In genomic region chr16:68493412-68494070, GRCh38 we compare ENCODE assay signal across 32 cellular contexts. TPM values are rescaled to one million over a fixed set of nuclear protein-coding genes. Genes with fewer than 3 reads are reported as not detected.
"Had no signal": no experiment of that assay in that cellular context is flagged by ENCODE, and none has a peak within 500 bp of the region (broad histone marks: within the 10 kb centered on the region; RNA-seq: fewer than 3 reads in every experiment).

No MANE protein-coding gene starts in this region.

- H3K27ac ChIP-seq: coronary artery, dorsolateral prefrontal cortex, heart left ventricle, upper lobe of left lung, VCaP had no signal

- H3K27me3 Mint-ChIP-seq: activated CD4-positive, alpha-beta memory T cell treated with anti-CD3 and anti-CD28 coated beads for 36 hours; naive B cell; stimulated activated naive CD8-positive, alpha-beta T cell treated with anti-CD3 and anti-CD28 coated beads, Interleukin-15, Interleukin-2, amounts not matched to agents 100 ng/mL and 50 ng/mL, for 24 hours had no signal

- H3K4me1 Mint-ChIP-seq: activated naive CD4-positive, alpha-beta T cell treated with anti-CD3 and anti-CD28 coated beads, Interleukin-2, amount 10 ng/mL, durations not matched to agents 7 days and 5 days; activated naive CD8-positive, alpha-beta T cell treated with anti-CD3 and anti-CD28 coated beads, Interleukin-2, amount 10 ng/mL, durations not matched to agents 7 days and 5 days; immature natural killer cell had no signal

- H3K4me3 Mint-ChIP-seq: activated CD4-positive, alpha-beta memory T cell treated with anti-CD3 and anti-CD28 coated beads for 36 hours; activated naive CD4-positive, alpha-beta T cell treated with anti-CD3 and anti-CD28 coated beads, Interleukin-2, amount 10 ng/mL, durations not matched to agents 7 days and 5 days; activated naive CD8-positive, alpha-beta T cell treated with anti-CD3 and anti-CD28 coated beads, Interleukin-2, amount 10 ng/mL, durations not matched to agents 7 days and 5 days; activated T-helper 1 cell treated with anti-CD3 and anti-CD28 coated beads, Interleukin-12 subunit alpha, Interleukin-12 subunit beta, Interleukin-2, Interleukin-4 antibody, amounts not matched to agents 30 ng/mL and 10 ng/mL and 1 ng/mL, durations not matched to agents 14 hours and 24 hours and 36 hours; effector memory CD8-positive, alpha-beta T cell; immature natural killer cell; nephron progenitor cell; stimulated activated effector memory CD8-positive, alpha-beta T cell treated with anti-CD3 and anti-CD28 coated beads, Interleukin-12 subunit alpha, Interleukin-12 subunit beta, amount 100 ng/mL, for 72 hours; stimulated activated naive CD8-positive, alpha-beta T cell treated with anti-CD3 and anti-CD28 coated beads, Interleukin-15, Interleukin-2, amounts not matched to agents 100 ng/mL and 50 ng/mL, for 24 hours; T-helper 1 cell treated with Interleukin-12 subunit alpha and Interleukin-12 subunit beta and Interleukin-4 antibody, amounts not matched to agents 30 μg/mL and 1 μg/mL, for 36 hours had no signal

- H3K9me3 Mint-ChIP-seq: activated CD4-positive, alpha-beta memory T cell treated with anti-CD3 and anti-CD28 coated beads for 36 hours; activated naive CD4-positive, alpha-beta T cell treated with anti-CD3 and anti-CD28 coated beads, Interleukin-2, amount 10 ng/mL, durations not matched to agents 7 days and 5 days; activated naive CD8-positive, alpha-beta T cell treated with anti-CD3 and anti-CD28 coated beads, Interleukin-2, amount 10 ng/mL, durations not matched to agents 7 days and 5 days; activated T-helper 1 cell treated with anti-CD3 and anti-CD28 coated beads, Interleukin-12 subunit alpha, Interleukin-12 subunit beta, Interleukin-2, Interleukin-4 antibody, amounts not matched to agents 30 ng/mL and 10 ng/mL and 1 ng/mL, durations not matched to agents 14 hours and 24 hours and 36 hours; effector memory CD8-positive, alpha-beta T cell; immature natural killer cell; stimulated activated effector memory CD8-positive, alpha-beta T cell treated with anti-CD3 and anti-CD28 coated beads, Interleukin-12 subunit alpha, Interleukin-12 subunit beta, amount 100 ng/mL, for 72 hours; stimulated activated naive CD8-positive, alpha-beta T cell treated with anti-CD3 and anti-CD28 coated beads, Interleukin-15, Interleukin-2, amounts not matched to agents 100 ng/mL and 50 ng/mL, for 24 hours; T-helper 1 cell treated with Interleukin-12 subunit alpha and Interleukin-12 subunit beta and Interleukin-4 antibody, amounts not matched to agents 30 μg/mL and 1 μg/mL, for 36 hours had no signal

- H3K4me3 ChIP-seq: coronary artery, dorsolateral prefrontal cortex, heart left ventricle, upper lobe of left lung had no signal

- DNase-seq: activated CD4-positive, alpha-beta memory T cell treated with anti-CD3 and anti-CD28 coated beads for 36 hours; activated CD4-positive, alpha-beta T cell treated with anti-CD3 and anti-CD28 coated beads for 4 hours; activated CD8-positive, alpha-beta memory T cell treated with anti-CD3 and anti-CD28 coated beads, Interleukin-2, amount 50 U/mL, for 4 hours; activated effector memory CD4-positive, alpha-beta T cell treated with anti-CD3 and anti-CD28 coated beads, Interleukin-2, amount 50 U/mL, for 16 hours; activated naive CD4-positive, alpha-beta T cell treated with anti-CD3 and anti-CD28 coated beads, Interleukin-2, amount 10 ng/mL, durations not matched to agents 7 days and 5 days; activated naive CD8-positive, alpha-beta T cell treated with anti-CD3 and anti-CD28 coated beads, Interleukin-2, amount 10 ng/mL, durations not matched to agents 7 days and 5 days; activated T-cell treated with anti-CD3 and anti-CD28 coated beads, Interleukin-2, amount 50 U/mL, for 1 hour; effector memory CD8-positive, alpha-beta T cell; foreskin fibroblast; heart left ventricle; hypothalamus; immature natural killer cell; kidney; left colon; mammary epithelial cell; naive B cell; nephron progenitor cell; occipital lobe; right cardiac atrium; stimulated activated CD4-positive, alpha-beta T cell treated with anti-CD3 and anti-CD28 coated beads, Interleukin-4, amount 100 ng/mL, for 24 hours; SW 1271; T-helper 9 cell; upper lobe of left lung had no signal

- H3K36me3 ChIP-seq: heart left ventricle, upper lobe of left lung had no signal

- H3K27ac Mint-ChIP-seq: activated CD4-positive, alpha-beta memory T cell treated with anti-CD3 and anti-CD28 coated beads for 36 hours; activated naive CD4-positive, alpha-beta T cell treated with anti-CD3 and anti-CD28 coated beads, Interleukin-2, amount 10 ng/mL, durations not matched to agents 7 days and 5 days; activated naive CD8-positive, alpha-beta T cell treated with anti-CD3 and anti-CD28 coated beads, Interleukin-2, amount 10 ng/mL, durations not matched to agents 7 days and 5 days; activated T-helper 1 cell treated with anti-CD3 and anti-CD28 coated beads, Interleukin-12 subunit alpha, Interleukin-12 subunit beta, Interleukin-2, Interleukin-4 antibody, amounts not matched to agents 30 ng/mL and 10 ng/mL and 1 ng/mL, durations not matched to agents 14 hours and 24 hours and 36 hours; effector memory CD8-positive, alpha-beta T cell; immature natural killer cell; nephron progenitor cell; stimulated activated naive CD8-positive, alpha-beta T cell treated with anti-CD3 and anti-CD28 coated beads, Interleukin-15, Interleukin-2, amounts not matched to agents 100 ng/mL and 50 ng/mL, for 24 hours; T-helper 1 cell treated with Interleukin-12 subunit alpha and Interleukin-12 subunit beta and Interleukin-4 antibody, amounts not matched to agents 30 μg/mL and 1 μg/mL, for 36 hours had no signal

- H3K36me3 Mint-ChIP-seq: activated CD4-positive, alpha-beta memory T cell treated with anti-CD3 and anti-CD28 coated beads for 36 hours; activated naive CD4-positive, alpha-beta T cell treated with anti-CD3 and anti-CD28 coated beads, Interleukin-2, amount 10 ng/mL, durations not matched to agents 7 days and 5 days; activated naive CD8-positive, alpha-beta T cell treated with anti-CD3 and anti-CD28 coated beads, Interleukin-2, amount 10 ng/mL, durations not matched to agents 7 days and 5 days; immature natural killer cell; naive B cell; stimulated activated effector memory CD8-positive, alpha-beta T cell treated with anti-CD3 and anti-CD28 coated beads, Interleukin-12 subunit alpha, Interleukin-12 subunit beta, amount 100 ng/mL, for 72 hours had no signal

- H3K9me3 ChIP-seq: heart left ventricle, upper lobe of left lung had no signal

- H3K4me1 ChIP-seq: heart left ventricle had no signal

- H3K27me3 ChIP-seq: dorsolateral prefrontal cortex, upper lobe of left lung had no signal

RNA-seq across cellular contexts. Expression of gene SMPD3, which starts 45.2 kb away (rescaled TPM):
- total RNA-seq: bronchial epithelial cell, endothelial cell of umbilical vein, mammary epithelial cell had no signal
- polyA plus RNA-seq: endothelial cell of umbilical vein, mammary epithelial cell had no signal
